In the genomic region with DNA sequence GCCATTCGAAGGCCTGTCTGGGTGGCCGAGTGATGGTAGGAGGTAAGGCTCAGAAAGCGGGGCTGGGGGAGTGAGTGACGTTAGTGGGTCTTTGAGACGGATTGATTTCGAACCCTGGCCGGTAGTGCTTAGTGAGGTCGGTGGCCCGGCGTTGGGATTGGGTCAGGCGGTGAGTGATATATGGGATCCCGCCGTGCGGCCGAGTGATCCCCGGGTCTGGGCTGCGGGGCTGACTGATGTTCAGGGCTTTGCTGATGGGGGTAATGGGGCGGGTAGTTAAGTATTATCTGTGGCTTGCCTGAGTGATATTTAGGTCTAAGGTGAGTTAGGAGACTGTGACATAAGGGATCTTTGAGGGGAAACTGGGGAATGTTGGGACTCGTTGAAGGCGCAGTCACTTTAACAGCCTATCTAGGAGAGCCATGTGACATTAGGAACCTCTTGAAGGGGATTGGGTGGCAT, we compare ENCODE assay signal across 1 cellular context.
TF ChIP-seq lines count a peak whose summit lies in the region.

No MANE protein-coding gene starts in this region.

TF ChIP-seq in K562, 482 proteins besides CTCF, POLR2A, EP300 and RAD21 (continued from another document):
- TF ChIP-seq, protein P1, sequence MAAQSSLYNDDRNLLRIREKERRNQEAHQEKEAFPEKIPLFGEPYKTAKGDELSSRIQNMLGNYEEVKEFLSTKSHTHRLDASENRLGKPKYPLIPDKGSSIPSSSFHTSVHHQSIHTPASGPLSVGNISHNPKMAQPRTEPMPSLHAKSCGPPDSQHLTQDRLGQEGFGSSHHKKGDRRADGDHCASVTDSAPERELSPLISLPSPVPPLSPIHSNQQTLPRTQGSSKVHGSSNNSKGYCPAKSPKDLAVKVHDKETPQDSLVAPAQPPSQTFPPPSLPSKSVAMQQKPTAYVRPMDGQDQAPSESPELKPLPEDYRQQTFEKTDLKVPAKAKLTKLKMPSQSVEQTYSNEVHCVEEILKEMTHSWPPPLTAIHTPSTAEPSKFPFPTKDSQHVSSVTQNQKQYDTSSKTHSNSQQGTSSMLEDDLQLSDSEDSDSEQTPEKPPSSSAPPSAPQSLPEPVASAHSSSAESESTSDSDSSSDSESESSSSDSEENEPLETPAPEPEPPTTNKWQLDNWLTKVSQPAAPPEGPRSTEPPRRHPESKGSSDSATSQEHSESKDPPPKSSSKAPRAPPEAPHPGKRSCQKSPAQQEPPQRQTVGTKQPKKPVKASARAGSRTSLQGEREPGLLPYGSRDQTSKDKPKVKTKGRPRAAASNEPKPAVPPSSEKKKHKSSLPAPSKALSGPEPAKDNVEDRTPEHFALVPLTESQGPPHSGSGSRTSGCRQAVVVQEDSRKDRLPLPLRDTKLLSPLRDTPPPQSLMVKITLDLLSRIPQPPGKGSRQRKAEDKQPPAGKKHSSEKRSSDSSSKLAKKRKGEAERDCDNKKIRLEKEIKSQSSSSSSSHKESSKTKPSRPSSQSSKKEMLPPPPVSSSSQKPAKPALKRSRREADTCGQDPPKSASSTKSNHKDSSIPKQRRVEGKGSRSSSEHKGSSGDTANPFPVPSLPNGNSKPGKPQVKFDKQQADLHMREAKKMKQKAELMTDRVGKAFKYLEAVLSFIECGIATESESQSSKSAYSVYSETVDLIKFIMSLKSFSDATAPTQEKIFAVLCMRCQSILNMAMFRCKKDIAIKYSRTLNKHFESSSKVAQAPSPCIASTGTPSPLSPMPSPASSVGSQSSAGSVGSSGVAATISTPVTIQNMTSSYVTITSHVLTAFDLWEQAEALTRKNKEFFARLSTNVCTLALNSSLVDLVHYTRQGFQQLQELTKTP (IDR thresholded peaks at IDR 0.05; ENCODE audit: low read depth in 1 of 2, partially characterized antibody in 2 of 2): peak in 1 of 2 experiments; percentile 31
- TF ChIP-seq, protein P2, sequence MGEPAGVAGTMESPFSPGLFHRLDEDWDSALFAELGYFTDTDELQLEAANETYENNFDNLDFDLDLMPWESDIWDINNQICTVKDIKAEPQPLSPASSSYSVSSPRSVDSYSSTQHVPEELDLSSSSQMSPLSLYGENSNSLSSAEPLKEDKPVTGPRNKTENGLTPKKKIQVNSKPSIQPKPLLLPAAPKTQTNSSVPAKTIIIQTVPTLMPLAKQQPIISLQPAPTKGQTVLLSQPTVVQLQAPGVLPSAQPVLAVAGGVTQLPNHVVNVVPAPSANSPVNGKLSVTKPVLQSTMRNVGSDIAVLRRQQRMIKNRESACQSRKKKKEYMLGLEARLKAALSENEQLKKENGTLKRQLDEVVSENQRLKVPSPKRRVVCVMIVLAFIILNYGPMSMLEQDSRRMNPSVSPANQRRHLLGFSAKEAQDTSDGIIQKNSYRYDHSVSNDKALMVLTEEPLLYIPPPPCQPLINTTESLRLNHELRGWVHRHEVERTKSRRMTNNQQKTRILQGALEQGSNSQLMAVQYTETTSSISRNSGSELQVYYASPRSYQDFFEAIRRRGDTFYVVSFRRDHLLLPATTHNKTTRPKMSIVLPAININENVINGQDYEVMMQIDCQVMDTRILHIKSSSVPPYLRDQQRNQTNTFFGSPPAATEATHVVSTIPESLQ (CRISPR knock-in tag; IDR thresholded peaks at IDR 0.05): 0 out of 2 replicates have a peak, but pooled peaks have one; percentile 27
- TF ChIP-seq ZFX (CRISPR knock-in tag; IDR thresholded peaks at IDR 0.05) (peak; percentile 47; the same call in 1 of the 2 replicates), RBM14 (IDR thresholded peaks at IDR 0.05; ENCODE audit: borderline replicate concordance, insufficient read depth, low read depth, low read length) (no peak), PPARD (CRISPR knock-in tag; IDR thresholded peaks at IDR 0.05) (no peak), FOXK2 (conservative IDR thresholded peaks at IDR 0.05 in 1 of 2, IDR thresholded peaks at IDR 0.05 in 1 of 2; ENCODE audit: low read depth in 2 of 2) (no peak), FOSL1 (tag; conservative IDR thresholded peaks at IDR 0.05) (0 out of 2 replicates have a peak, but pooled peaks have one; percentile 7), BRD9 (IDR thresholded peaks at IDR 0.05; ENCODE audit: low read depth, partially characterized antibody) (peak; percentile 37), RBBP5 (IDR thresholded peaks at IDR 0.05; ENCODE audit: borderline replicate concordance, insufficient read depth, low read length, poor library complexity, severe bottlenecking) (peak; percentile 34), PML (IDR thresholded peaks at IDR 0.05; ENCODE audit: low read length) (no peak)
